Comparison of ENCODE assay signal across 1 cellular context in genomic region chr7:65269150-65269856, GRCh38.
A peak's percentile ranks its signal among the peaks of the same experiment; 100 is the strongest.
TF ChIP-seq lines count a peak whose summit lies in the region.

No MANE protein-coding gene starts in this region.

TF ChIP-seq in HepG2, 621 proteins besides CTCF, POLR2A, EP300 and RAD21 (continued from another document and continues in another):
- TF ChIP-seq PRDM10 (CRISPR knock-in tag; IDR thresholded peaks at IDR 0.05; ENCODE audit: low read depth): no peak
- TF ChIP-seq GATAD2A (CRISPR knock-in tag; IDR thresholded peaks at IDR 0.05): peak; percentile 11; the same call in 1 of the 2 replicates
- no peak; the same call in 1 of the 2 replicates for TF ChIP-seq HIVEP1 (CRISPR knock-in tag; IDR thresholded peaks at IDR 0.05)
- TF ChIP-seq SIX4 (CRISPR knock-in tag; IDR thresholded peaks at IDR 0.05): no peak
- peak; percentile 79 for TF ChIP-seq TBX2 (CRISPR knock-in tag; IDR thresholded peaks at IDR 0.05; ENCODE audit: borderline replicate concordance)
- TF ChIP-seq KLF11 (CRISPR knock-in tag; IDR thresholded peaks at IDR 0.05): no peak
- TF ChIP-seq YY1 (IDR thresholded peaks at IDR 0.05; ENCODE audit: insufficient read depth, insufficient replicate concordance, low read depth, low read length): peak; percentile 29
- peak; percentile 37; the same call in 1 of the 2 replicates for TF ChIP-seq TARDBP (CRISPR knock-in tag; IDR thresholded peaks at IDR 0.05)
- TF ChIP-seq RBM39 (IDR thresholded peaks at IDR 0.05; ENCODE audit: low read depth, low read length, poor library complexity, severe bottlenecking): no peak
- no peak for TF ChIP-seq MAFF (IDR thresholded peaks at IDR 0.05; ENCODE audit: low read depth, low read length)
- TF ChIP-seq E2F1 (CRISPR knock-in tag; IDR thresholded peaks at IDR 0.05): peak; percentile 85
- TF ChIP-seq ZNF749 (CRISPR knock-in tag; IDR thresholded peaks at IDR 0.05; ENCODE audit: borderline replicate concordance): 0 out of 2 replicates have a peak, but pooled peaks have one; percentile 31
- TF ChIP-seq ZNF44 (CRISPR knock-in tag; IDR thresholded peaks at IDR 0.05): no peak
- TF ChIP-seq, protein P1, sequence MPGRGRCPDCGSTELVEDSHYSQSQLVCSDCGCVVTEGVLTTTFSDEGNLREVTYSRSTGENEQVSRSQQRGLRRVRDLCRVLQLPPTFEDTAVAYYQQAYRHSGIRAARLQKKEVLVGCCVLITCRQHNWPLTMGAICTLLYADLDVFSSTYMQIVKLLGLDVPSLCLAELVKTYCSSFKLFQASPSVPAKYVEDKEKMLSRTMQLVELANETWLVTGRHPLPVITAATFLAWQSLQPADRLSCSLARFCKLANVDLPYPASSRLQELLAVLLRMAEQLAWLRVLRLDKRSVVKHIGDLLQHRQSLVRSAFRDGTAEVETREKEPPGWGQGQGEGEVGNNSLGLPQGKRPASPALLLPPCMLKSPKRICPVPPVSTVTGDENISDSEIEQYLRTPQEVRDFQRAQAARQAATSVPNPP (CRISPR knock-in tag; IDR thresholded peaks at IDR 0.05): 0 out of 2 replicates have a peak, but pooled peaks have one; percentile 38
- no peak for TF ChIP-seq LCORL (IDR thresholded peaks at IDR 0.05)
- TF ChIP-seq LCORL (CRISPR knock-in tag; IDR thresholded peaks at IDR 0.05): peak; percentile 39; the same call in 1 of the 2 replicates
- peak; percentile 74; the same call in 1 of the 2 replicates for TF ChIP-seq MTA1 (CRISPR knock-in tag; IDR thresholded peaks at IDR 0.05; ENCODE audit: borderline replicate concordance)
- TF ChIP-seq SP1 (IDR thresholded peaks at IDR 0.05): no peak
- peak; percentile 84 for TF ChIP-seq SP1 (CRISPR knock-in tag; IDR thresholded peaks at IDR 0.05)
- TF ChIP-seq SP4 (CRISPR knock-in tag; IDR thresholded peaks at IDR 0.05): peak; percentile 86; the same call in 1 of the 2 replicates
- TF ChIP-seq POGK (CRISPR knock-in tag; conservative IDR thresholded peaks at IDR 0.05): peak; percentile 74; the same call in 1 of the 2 replicates
- no peak for TF ChIP-seq ZHX2 (IDR thresholded peaks at IDR 0.05; ENCODE audit: low read depth)
- no peak for TF ChIP-seq ZHX2 (CRISPR knock-in tag; IDR thresholded peaks at IDR 0.05; ENCODE audit: borderline replicate concordance)
- peak; percentile 51; the same call in 1 of the 2 replicates for TF ChIP-seq ZMYM4 (CRISPR knock-in tag; IDR thresholded peaks at IDR 0.05)
- TF ChIP-seq HMGXB3 (CRISPR knock-in tag; IDR thresholded peaks at IDR 0.05; ENCODE audit: borderline replicate concordance): no peak
- peak; percentile 36; the same call in 1 of the 2 replicates for TF ChIP-seq KDM2A (CRISPR knock-in tag; IDR thresholded peaks at IDR 0.05; ENCODE audit: borderline replicate concordance, low read depth)
- TF ChIP-seq XRCC5 (optimal IDR thresholded peaks at IDR 0.05; ENCODE audit: low read length): peak; percentile 55
- TF ChIP-seq ZBTB4 (CRISPR knock-in tag; IDR thresholded peaks at IDR 0.05; ENCODE audit: borderline replicate concordance): peak; percentile 36; the same call in 1 of the 2 replicates
- peak; percentile 43; the same call in 1 of the 2 replicates for TF ChIP-seq SP5 (CRISPR knock-in tag; IDR thresholded peaks at IDR 0.05; ENCODE audit: borderline replicate concordance, low read depth)
- 0 out of 2 replicates have a peak, but pooled peaks have one; percentile 61 for TF ChIP-seq ZNF225 (CRISPR knock-in tag; IDR thresholded peaks at IDR 0.05)
- TF ChIP-seq ZNF350 (CRISPR knock-in tag; IDR thresholded peaks at IDR 0.05; ENCODE audit: borderline replicate concordance, low read depth): peak; percentile 59; the same call in 1 of the 2 replicates
- no peak for TF ChIP-seq ZNF7 (CRISPR knock-in tag; IDR thresholded peaks at IDR 0.05)
